Comparison of ENCODE assay signal across 1 cellular context in the genomic region with DNA sequence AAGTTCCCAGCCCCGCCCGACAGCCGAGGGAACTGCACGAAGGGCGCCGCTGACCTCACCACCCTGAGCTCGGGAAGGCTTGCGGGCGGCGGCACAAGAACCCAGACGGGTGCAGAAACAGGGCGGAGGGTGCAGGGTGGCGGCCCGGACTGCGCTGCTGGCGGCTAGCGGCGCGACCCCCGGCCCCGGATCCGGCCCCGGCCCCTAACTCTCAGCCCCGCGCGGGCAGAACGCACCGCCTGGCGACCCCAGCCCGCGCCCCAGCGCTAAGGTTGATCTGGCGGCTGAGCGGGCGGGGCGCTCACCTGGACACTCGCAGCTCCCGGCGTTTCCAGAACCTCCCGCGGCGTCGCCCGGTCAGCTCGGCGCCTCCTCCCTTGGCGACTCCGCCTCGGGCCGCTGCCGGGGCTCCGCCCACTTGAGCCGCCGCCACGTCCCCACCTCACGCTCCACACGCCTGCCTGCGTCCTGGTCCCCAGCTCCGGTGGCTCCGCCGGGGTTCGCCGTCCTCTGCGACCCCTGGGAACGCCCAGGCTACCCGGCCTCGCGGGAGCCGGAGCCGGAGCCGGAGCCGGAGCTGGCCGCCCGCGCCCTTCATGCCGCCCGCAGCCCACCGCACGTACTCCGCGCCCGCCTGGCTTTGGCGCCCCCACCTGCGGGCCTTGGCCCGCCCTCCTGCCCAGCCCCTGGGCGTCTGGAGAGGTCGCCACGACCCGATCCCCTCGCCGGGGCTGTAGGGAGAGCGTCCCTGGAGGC.
TF ChIP-seq lines count a peak whose summit lies in the region.

A gene (minus strand): TSS at position 369 of the 756 bp plus-strand sequence. CDS start 9,227 bp downstream, outside the sequence.

TF ChIP-seq in K562, 482 proteins besides CTCF, POLR2A, EP300 and RAD21 (continued from another document and continues in another):
- TF ChIP-seq, protein P1, sequence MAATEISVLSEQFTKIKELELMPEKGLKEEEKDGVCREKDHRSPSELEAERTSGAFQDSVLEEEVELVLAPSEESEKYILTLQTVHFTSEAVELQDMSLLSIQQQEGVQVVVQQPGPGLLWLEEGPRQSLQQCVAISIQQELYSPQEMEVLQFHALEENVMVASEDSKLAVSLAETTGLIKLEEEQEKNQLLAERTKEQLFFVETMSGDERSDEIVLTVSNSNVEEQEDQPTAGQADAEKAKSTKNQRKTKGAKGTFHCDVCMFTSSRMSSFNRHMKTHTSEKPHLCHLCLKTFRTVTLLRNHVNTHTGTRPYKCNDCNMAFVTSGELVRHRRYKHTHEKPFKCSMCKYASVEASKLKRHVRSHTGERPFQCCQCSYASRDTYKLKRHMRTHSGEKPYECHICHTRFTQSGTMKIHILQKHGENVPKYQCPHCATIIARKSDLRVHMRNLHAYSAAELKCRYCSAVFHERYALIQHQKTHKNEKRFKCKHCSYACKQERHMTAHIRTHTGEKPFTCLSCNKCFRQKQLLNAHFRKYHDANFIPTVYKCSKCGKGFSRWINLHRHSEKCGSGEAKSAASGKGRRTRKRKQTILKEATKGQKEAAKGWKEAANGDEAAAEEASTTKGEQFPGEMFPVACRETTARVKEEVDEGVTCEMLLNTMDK (IDR thresholded peaks at IDR 0.05; ENCODE audit: borderline replicate concordance, insufficient read depth, low read depth, low read length, poor library complexity, severe bottlenecking): peak; percentile 5
- TF ChIP-seq RBM14 (IDR thresholded peaks at IDR 0.05; ENCODE audit: borderline replicate concordance, insufficient read depth, low read depth, low read length) (no peak), FOXK1 (CRISPR knock-in tag; IDR thresholded peaks at IDR 0.05; ENCODE audit: borderline replicate concordance) (no peak), ZNF766 (CRISPR knock-in tag; conservative IDR thresholded peaks at IDR 0.05) (peak; percentile 51; the same call in 1 of the 2 replicates), ELF4 (CRISPR knock-in tag; IDR thresholded peaks at IDR 0.05) (no peak), HDAC6 (IDR thresholded peaks at IDR 0.05; ENCODE audit: low read depth, low read length) (no peak), JUNB (CRISPR knock-in tag; conservative IDR thresholded peaks at IDR 0.05) (no peak), TCF3 (CRISPR knock-in tag; IDR thresholded peaks at IDR 0.05) (no peak; the same call in 1 of the 2 replicates), GTF2A2 (tag; IDR thresholded peaks at IDR 0.05) (no peak), CEBPG (CRISPR knock-in tag; IDR thresholded peaks at IDR 0.05) (no peak), CEBPG (tag; conservative IDR thresholded peaks at IDR 0.05 in 1 of 2, IDR thresholded peaks at IDR 0.05 in 1 of 2) (no peak), SMAD4 (CRISPR knock-in tag; conservative IDR thresholded peaks at IDR 0.05) (peak; percentile 73), TRIM24 (IDR thresholded peaks at IDR 0.05) (no peak), LARP7 (IDR thresholded peaks at IDR 0.05) (no peak), FOXA3 (CRISPR knock-in tag; conservative IDR thresholded peaks at IDR 0.05 in 1 of 2, IDR thresholded peaks at IDR 0.05 in 1 of 2) (peak in 1 of 2 experiments; percentile 54; a peak in 1 of 4 replicates), RCOR1 (IDR thresholded peaks at IDR 0.05; ENCODE audit: borderline replicate concordance in 1 of 2, low read depth in 2 of 2, low read length in 2 of 2) (peak in 1 of 2 experiments; percentile 5; a peak in 1 of 4 replicates), L3MBTL2 (IDR thresholded peaks at IDR 0.05) (peak; percentile 83), PTRF (tag; IDR thresholded peaks at IDR 0.05) (no peak), HDGF (IDR thresholded peaks at IDR 0.05) (no peak), ATF1 (CRISPR knock-in tag; IDR thresholded peaks at IDR 0.05) (no peak), ATF1 (tag; IDR thresholded peaks at IDR 0.05) (peak; percentile 65)
- TF ChIP-seq, protein P2, sequence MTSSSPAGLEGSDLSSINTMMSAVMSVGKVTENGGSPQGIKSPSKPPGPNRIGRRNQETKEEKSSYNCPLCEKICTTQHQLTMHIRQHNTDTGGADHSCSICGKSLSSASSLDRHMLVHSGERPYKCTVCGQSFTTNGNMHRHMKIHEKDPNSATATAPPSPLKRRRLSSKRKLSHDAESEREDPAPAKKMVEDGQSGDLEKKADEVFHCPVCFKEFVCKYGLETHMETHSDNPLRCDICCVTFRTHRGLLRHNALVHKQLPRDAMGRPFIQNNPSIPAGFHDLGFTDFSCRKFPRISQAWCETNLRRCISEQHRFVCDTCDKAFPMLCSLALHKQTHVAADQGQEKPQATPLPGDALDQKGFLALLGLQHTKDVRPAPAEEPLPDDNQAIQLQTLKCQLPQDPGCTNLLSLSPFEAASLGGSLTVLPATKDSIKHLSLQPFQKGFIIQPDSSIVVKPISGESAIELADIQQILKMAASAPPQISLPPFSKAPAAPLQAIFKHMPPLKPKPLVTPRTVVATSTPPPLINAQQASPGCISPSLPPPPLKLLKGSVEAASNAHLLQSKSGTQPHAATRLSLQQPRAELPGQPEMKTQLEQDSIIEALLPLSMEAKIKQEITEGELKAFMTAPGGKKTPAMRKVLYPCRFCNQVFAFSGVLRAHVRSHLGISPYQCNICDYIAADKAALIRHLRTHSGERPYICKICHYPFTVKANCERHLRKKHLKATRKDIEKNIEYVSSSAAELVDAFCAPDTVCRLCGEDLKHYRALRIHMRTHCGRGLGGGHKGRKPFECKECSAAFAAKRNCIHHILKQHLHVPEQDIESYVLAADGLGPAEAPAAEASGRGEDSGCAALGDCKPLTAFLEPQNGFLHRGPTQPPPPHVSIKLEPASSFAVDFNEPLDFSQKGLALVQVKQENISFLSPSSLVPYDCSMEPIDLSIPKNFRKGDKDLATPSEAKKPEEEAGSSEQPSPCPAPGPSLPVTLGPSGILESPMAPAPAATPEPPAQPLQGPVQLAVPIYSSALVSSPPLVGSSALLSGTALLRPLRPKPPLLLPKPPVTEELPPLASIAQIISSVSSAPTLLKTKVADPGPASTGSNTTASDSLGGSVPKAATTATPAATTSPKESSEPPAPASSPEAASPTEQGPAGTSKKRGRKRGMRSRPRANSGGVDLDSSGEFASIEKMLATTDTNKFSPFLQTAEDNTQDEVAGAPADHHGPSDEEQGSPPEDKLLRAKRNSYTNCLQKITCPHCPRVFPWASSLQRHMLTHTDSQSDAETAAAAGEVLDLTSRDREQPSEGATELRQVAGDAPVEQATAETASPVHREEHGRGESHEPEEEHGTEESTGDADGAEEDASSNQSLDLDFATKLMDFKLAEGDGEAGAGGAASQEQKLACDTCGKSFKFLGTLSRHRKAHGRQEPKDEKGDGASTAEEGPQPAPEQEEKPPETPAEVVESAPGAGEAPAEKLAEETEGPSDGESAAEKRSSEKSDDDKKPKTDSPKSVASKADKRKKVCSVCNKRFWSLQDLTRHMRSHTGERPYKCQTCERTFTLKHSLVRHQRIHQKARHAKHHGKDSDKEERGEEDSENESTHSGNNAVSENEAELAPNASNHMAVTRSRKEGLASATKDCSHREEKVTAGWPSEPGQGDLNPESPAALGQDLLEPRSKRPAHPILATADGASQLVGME (CRISPR knock-in tag; IDR thresholded peaks at IDR 0.05): no peak
- TF ChIP-seq, protein P3, sequence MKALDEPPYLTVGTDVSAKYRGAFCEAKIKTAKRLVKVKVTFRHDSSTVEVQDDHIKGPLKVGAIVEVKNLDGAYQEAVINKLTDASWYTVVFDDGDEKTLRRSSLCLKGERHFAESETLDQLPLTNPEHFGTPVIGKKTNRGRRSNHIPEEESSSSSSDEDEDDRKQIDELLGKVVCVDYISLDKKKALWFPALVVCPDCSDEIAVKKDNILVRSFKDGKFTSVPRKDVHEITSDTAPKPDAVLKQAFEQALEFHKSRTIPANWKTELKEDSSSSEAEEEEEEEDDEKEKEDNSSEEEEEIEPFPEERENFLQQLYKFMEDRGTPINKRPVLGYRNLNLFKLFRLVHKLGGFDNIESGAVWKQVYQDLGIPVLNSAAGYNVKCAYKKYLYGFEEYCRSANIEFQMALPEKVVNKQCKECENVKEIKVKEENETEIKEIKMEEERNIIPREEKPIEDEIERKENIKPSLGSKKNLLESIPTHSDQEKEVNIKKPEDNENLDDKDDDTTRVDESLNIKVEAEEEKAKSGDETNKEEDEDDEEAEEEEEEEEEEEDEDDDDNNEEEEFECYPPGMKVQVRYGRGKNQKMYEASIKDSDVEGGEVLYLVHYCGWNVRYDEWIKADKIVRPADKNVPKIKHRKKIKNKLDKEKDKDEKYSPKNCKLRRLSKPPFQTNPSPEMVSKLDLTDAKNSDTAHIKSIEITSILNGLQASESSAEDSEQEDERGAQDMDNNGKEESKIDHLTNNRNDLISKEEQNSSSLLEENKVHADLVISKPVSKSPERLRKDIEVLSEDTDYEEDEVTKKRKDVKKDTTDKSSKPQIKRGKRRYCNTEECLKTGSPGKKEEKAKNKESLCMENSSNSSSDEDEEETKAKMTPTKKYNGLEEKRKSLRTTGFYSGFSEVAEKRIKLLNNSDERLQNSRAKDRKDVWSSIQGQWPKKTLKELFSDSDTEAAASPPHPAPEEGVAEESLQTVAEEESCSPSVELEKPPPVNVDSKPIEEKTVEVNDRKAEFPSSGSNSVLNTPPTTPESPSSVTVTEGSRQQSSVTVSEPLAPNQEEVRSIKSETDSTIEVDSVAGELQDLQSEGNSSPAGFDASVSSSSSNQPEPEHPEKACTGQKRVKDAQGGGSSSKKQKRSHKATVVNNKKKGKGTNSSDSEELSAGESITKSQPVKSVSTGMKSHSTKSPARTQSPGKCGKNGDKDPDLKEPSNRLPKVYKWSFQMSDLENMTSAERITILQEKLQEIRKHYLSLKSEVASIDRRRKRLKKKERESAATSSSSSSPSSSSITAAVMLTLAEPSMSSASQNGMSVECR (CRISPR knock-in tag; IDR thresholded peaks at IDR 0.05): peak; percentile 69
- TF ChIP-seq, protein P4, sequence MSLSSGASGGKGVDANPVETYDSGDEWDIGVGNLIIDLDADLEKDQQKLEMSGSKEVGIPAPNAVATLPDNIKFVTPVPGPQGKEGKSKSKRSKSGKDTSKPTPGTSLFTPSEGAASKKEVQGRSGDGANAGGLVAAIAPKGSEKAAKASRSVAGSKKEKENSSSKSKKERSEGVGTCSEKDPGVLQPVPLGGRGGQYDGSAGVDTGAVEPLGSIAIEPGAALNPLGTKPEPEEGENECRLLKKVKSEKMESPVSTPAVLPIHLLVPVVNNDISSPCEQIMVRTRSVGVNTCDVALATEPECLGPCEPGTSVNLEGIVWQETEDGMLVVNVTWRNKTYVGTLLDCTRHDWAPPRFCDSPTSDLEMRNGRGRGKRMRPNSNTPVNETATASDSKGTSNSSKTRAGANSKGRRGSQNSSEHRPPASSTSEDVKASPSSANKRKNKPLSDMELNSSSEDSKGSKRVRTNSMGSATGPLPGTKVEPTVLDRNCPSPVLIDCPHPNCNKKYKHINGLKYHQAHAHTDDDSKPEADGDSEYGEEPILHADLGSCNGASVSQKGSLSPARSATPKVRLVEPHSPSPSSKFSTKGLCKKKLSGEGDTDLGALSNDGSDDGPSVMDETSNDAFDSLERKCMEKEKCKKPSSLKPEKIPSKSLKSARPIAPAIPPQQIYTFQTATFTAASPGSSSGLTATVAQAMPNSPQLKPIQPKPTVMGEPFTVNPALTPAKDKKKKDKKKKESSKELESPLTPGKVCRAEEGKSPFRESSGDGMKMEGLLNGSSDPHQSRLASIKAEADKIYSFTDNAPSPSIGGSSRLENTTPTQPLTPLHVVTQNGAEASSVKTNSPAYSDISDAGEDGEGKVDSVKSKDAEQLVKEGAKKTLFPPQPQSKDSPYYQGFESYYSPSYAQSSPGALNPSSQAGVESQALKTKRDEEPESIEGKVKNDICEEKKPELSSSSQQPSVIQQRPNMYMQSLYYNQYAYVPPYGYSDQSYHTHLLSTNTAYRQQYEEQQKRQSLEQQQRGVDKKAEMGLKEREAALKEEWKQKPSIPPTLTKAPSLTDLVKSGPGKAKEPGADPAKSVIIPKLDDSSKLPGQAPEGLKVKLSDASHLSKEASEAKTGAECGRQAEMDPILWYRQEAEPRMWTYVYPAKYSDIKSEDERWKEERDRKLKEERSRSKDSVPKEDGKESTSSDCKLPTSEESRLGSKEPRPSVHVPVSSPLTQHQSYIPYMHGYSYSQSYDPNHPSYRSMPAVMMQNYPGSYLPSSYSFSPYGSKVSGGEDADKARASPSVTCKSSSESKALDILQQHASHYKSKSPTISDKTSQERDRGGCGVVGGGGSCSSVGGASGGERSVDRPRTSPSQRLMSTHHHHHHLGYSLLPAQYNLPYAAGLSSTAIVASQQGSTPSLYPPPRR (CRISPR knock-in tag; IDR thresholded peaks at IDR 0.05; ENCODE audit: borderline replicate concordance): 0 out of 2 replicates have a peak, but pooled peaks have one; percentile 62
- TF ChIP-seq, protein P5, sequence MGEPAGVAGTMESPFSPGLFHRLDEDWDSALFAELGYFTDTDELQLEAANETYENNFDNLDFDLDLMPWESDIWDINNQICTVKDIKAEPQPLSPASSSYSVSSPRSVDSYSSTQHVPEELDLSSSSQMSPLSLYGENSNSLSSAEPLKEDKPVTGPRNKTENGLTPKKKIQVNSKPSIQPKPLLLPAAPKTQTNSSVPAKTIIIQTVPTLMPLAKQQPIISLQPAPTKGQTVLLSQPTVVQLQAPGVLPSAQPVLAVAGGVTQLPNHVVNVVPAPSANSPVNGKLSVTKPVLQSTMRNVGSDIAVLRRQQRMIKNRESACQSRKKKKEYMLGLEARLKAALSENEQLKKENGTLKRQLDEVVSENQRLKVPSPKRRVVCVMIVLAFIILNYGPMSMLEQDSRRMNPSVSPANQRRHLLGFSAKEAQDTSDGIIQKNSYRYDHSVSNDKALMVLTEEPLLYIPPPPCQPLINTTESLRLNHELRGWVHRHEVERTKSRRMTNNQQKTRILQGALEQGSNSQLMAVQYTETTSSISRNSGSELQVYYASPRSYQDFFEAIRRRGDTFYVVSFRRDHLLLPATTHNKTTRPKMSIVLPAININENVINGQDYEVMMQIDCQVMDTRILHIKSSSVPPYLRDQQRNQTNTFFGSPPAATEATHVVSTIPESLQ (CRISPR knock-in tag; IDR thresholded peaks at IDR 0.05): peak; percentile 86
- TF ChIP-seq, protein P6, sequence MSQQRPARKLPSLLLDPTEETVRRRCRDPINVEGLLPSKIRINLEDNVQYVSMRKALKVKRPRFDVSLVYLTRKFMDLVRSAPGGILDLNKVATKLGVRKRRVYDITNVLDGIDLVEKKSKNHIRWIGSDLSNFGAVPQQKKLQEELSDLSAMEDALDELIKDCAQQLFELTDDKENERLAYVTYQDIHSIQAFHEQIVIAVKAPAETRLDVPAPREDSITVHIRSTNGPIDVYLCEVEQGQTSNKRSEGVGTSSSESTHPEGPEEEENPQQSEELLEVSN (IDR thresholded peaks at IDR 0.05; ENCODE audit: borderline replicate concordance in 1 of 2, extremely low read depth in 1 of 2, insufficient read depth in 1 of 2, insufficient read length in 1 of 2, low read depth in 1 of 2, low read length in 1 of 2, poor library complexity in 1 of 2, severe bottlenecking in 1 of 2): peak; percentile 40 to 67
- TF ChIP-seq, protein P7, sequence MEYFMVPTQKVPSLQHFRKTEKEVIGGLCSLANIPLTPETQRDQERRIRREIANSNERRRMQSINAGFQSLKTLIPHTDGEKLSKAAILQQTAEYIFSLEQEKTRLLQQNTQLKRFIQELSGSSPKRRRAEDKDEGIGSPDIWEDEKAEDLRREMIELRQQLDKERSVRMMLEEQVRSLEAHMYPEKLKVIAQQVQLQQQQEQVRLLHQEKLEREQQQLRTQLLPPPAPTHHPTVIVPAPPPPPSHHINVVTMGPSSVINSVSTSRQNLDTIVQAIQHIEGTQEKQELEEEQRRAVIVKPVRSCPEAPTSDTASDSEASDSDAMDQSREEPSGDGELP (CRISPR knock-in tag; IDR thresholded peaks at IDR 0.05; ENCODE audit: borderline replicate concordance): no peak
- TF ChIP-seq, protein P8, sequence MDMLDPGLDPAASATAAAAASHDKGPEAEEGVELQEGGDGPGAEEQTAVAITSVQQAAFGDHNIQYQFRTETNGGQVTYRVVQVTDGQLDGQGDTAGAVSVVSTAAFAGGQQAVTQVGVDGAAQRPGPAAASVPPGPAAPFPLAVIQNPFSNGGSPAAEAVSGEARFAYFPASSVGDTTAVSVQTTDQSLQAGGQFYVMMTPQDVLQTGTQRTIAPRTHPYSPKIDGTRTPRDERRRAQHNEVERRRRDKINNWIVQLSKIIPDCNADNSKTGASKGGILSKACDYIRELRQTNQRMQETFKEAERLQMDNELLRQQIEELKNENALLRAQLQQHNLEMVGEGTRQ (CRISPR knock-in tag; IDR thresholded peaks at IDR 0.05): no peak
